Comparison of ENCODE assay signal across 9 cellular contexts in the genomic region with DNA sequence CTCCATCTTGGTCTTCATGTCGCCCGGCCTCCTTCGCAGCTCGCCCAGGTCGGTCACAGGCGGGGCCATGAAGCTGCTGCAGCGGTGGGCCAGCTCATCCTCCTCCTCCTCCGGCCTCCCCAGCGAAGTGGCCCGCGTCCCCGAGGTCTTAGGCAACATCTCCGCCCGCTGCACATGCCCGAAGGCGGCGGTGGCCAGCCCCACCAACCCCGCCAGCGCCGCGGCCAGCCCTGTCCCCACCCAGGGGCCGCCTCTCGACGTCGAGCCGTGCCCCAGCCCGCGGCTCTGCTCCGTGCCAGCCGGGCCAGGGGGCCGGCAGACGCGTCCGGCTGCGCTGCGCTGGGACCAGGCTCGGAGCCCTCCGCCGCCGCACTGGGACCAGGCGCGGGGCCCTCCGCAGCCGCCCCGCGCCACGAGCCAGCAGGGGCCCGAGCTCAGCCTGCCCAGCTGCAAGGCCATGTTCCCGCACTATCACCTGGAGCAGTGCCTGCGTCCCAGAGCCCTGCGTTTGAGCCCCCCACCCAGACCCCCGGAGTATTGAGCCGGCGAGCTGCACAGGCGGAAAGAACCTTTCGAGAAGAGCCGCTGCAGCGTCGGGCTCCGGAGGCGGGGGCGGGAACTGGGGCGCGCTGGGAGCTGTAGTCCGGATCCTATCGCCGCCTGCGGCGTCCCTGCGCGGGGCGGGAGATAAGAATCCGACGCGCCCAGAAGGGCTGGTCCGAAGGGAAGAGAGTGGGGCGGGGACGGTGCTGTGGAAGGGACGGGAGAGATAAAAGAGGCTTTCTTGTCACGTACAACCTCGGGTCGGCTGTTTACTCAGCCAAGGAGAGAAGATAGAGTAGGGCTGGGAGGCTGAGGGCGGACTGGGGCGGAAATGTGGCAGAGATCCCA. TPM values are rescaled to one million over a fixed set of nuclear protein-coding genes. Genes with fewer than 3 reads are reported as not detected.
DNase-seq lines count a peak whose midpoint lies in the region; ATAC-seq, FAIRE-seq and TF ChIP-seq lines count a peak whose summit lies in the region.
"Had no signal": no experiment of that assay in that cellular context is flagged by ENCODE, and none has a peak within 500 bp of the region (broad histone marks: within the 10 kb centered on the region; RNA-seq: fewer than 3 reads in every experiment).

A gene (minus strand): TSS at position 566 of the 891 bp plus-strand sequence. CDS start 107 bp downstream, at position 459.

- DNase-seq in AG08396 (ENCODE audit: low spot score) (peak; percentile 92), NCI-H226 (peak; percentile 96), cerebellum (ENCODE audit: low spot score) (peak; percentile 81), kidney (peak; percentile 95)
- peak; percentile 66 to 79 for DNase-seq in stimulated activated CD4-positive, alpha-beta T cell treated with anti-CD3 and anti-CD28 coated beads, Interleukin-15, amount 100 ng/mL, for 1 hour (ENCODE audit: low read depth in 1 of 2, low spot score in 1 of 2)

- no peak for TF ChIP-seq CTCF in kidney (IDR thresholded peaks at IDR 0.05; ENCODE audit: borderline replicate concordance, extremely low read depth, insufficient read depth)

- peaks cover 0 to 11% of the 10 kb centered on the region in 2 donors for H3K36me3 ChIP-seq in kidney (ENCODE audit: control insufficient read depth in 1 of 2, insufficient read depth in 2 of 2, low read length in 2 of 2)

- peak within 1 kb of the TSS; percentile 60 to 72 for H3K9ac ChIP-seq in kidney (ENCODE audit: low read length in 2 of 2)

- H3K9me3 ChIP-seq in kidney (ENCODE audit: control insufficient read depth in 1 of 2, low read length in 2 of 2) = no peaks in the 10 kb centered on the region

- FAIRE-seq in kidney (lab: Jason Lieb, UNC) = no peak
- FAIRE-seq: TTC549 had no signal

- peak within 1 kb of the TSS; percentile 32 to 43 for H3K27ac ChIP-seq in kidney (ENCODE audit: low read depth in 2 of 2, low read length in 2 of 2)

- peaks cover 3 to 7% of the 10 kb centered on the region in 2 donors for H3K4me1 ChIP-seq in kidney (ENCODE audit: control insufficient read depth in 1 of 2, insufficient read depth in 1 of 2, low read depth in 1 of 2, low read length in 2 of 2)

- peak; percentile 96 for ATAC-seq in GM18909 (IDR thresholded peaks at IDR 0.05; ENCODE audit: poor library complexity, unreplicated experiment)
- ATAC-seq in HG03159 (IDR thresholded peaks at IDR 0.05; ENCODE audit: unreplicated experiment) = peak; percentile 89
- ATAC-seq in activated CD4-positive, CD25-positive, alpha-beta regulatory T cell treated with anti-CD3 and anti-CD28 coated beads, Interleukin-2, amount 50 U/mL, for 24 hours = peak; percentile 96 to 97

- H3K4me3 ChIP-seq in kidney (ENCODE audit: low read length in 2 of 2) = peak within 1 kb of the TSS; percentile 77 to 89

- intact Hi-C loops in kidney (cut with DNase I) = no loop called here

RNA-seq across cellular contexts. Expression of the gene that starts here (rescaled TPM):
- total RNA-seq in cerebellum = 16.7 TPM
- total RNA-seq in kidney = 13.7 TPM
- 6.6 TPM for polyA plus RNA-seq in kidney (ENCODE audit: insufficient read depth, low read depth, low replicate concordance)

Comparison
In these comparisons a context has a peak if more than half of its experiments do, and no peak if none do; other contexts are left out.
1. Peak in every context shown above with its lines: DNase-seq, ATAC-seq, H3K4me3 ChIP-seq and H3K27ac ChIP-seq.